Comparison of ENCODE assay signal across 8 cellular contexts in the genomic region with DNA sequence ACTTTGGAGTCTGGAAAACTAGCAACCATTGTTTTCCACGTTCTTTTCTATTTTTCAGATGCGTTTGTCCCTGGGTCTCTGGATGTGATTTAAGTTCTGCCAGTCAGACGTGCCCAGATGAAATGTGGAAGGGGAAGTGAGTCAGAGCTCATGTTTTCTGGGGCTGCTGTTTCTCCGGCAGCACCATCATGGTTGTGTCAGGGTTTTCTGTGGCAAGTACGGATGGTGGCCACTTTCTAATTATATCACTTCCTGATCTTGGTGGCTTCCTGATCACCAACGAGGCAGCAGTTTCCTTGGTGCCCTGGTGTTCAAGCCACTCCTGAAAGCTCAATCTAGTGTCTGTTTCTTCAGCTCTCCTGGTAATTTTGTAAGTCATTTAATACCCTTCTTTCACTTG. TPM values are rescaled to one million over a fixed set of nuclear protein-coding genes. Genes with fewer than 3 reads are reported as not detected.
A peak's percentile ranks its signal among the peaks of the same experiment; 100 is the strongest.
DNase-seq lines count a peak whose midpoint lies in the region; ATAC-seq, FAIRE-seq and TF ChIP-seq lines count a peak whose summit lies in the region.

No MANE protein-coding gene starts in this region.

- WGBS in lung, 2 donors = 13 to 44% methylated on average over 6 of the region's 6 CpGs

- peak; percentile 66 for DNase-seq in ELR (ENCODE audit: low read depth)
- DNase-seq in HS-27A (ENCODE audit: low read depth) = peak; percentile 17
- peak; percentile 19 for DNase-seq in adipocyte (ENCODE audit: low read depth)
- DNase-seq in lung (ENCODE audit: low spot score) = peak; percentile 34
- no peak for DNase-seq in mesenteric fat pad (ENCODE audit: low spot score)
- no peak for DNase-seq in frontal cortex (ENCODE audit: low spot score in 2 of 2)
- no peak for DNase-seq in DMS79 treated with DMSO at 0.1 percent for 48 hours (lab: John Stamatoyannopoulos, UW)

- peak overlapping the region in 1 of 2 donors; percentile 85 for H3K27ac ChIP-seq in lung (ENCODE audit: low read depth in 1 of 2, low read length in 1 of 2)

- H3K36me3 ChIP-seq in adipocyte (ENCODE audit: control insufficient read depth, insufficient read depth, low read length, severe bottlenecking) (no peaks in the 10 kb centered on the region), lung (ENCODE audit: control insufficient read depth in 2 of 2, insufficient read depth in 2 of 2, low read length in 2 of 2) (no peaks in the 10 kb centered on the region)

- no peak overlapping the region for H3K4me3 ChIP-seq in adipocyte (ENCODE audit: low read length)
- H3K4me3 ChIP-seq in lung = no peak overlapping the region

- H3K4me1 ChIP-seq in adipocyte (ENCODE audit: control insufficient read depth, insufficient read depth, low read length) = peaks cover 2% of the 10 kb centered on the region
- H3K4me1 ChIP-seq in lung (ENCODE audit: control insufficient read depth in 2 of 2, insufficient read depth in 2 of 2, low read length in 2 of 2) = peaks cover 0 to 2% of the 10 kb centered on the region in 2 donors

- H3K9me3 ChIP-seq in adipocyte (ENCODE audit: control insufficient read depth, low read length) (no peaks in the 10 kb centered on the region), lung (ENCODE audit: control insufficient read depth in 2 of 2, insufficient read depth in 1 of 2, low read length in 1 of 2) (peaks cover 0 to 3% of the 10 kb centered on the region in 2 donors)

- TF ChIP-seq CTCF in lung (IDR thresholded peaks at IDR 0.05; ENCODE audit: control extremely low read depth, extremely low read depth) = no peak

- ATAC-seq in GM19467 (IDR thresholded peaks at IDR 0.05; ENCODE audit: unreplicated experiment) = peak; percentile 50
- no peak for ATAC-seq in lung (ENCODE audit: insufficient read depth, low FRiP score)

- FAIRE-seq in frontal cortex (lab: Jason Lieb, UNC) = no peak

- H3K9ac ChIP-seq in adipocyte (ENCODE audit: low read length) = no peak overlapping the region

- H3K27me3 ChIP-seq in adipocyte (replicated peaks; ENCODE audit: control insufficient read depth, insufficient read depth, low read length) (no peaks in the 10 kb centered on the region), lung (ENCODE audit: control insufficient read depth, insufficient read depth) (no peaks in the 10 kb centered on the region)

RNA-seq across cellular contexts. Expression of a gene that starts 31.4 kb away (rescaled TPM):
- total RNA-seq in lung (1 to 10 TPM in 1 of 2 donors, under 1 TPM in 1; 0.92 to 1.3 TPM), mesenteric fat pad (0.39 TPM), frontal cortex (0.41 TPM)
- polyA plus RNA-seq in lung = 1 to 10 TPM in 1 of 2 donors, under 1 TPM in 1; 0.62 to 1.1 TPM

Comparison
In these comparisons a context has a peak if more than half of its experiments do, and no peak if none do; other contexts are left out.
1. DNase-seq: peak in ELR (single experiment), HS-27A (single experiment), adipocyte (single experiment) and lung (single experiment); none in mesenteric fat pad (single experiment), frontal cortex (0 of 2) and DMS79 treated with DMSO at 0.1 percent for 48 hours (single experiment).